Comparison of ENCODE assay signal across 8 cellular contexts in genomic region chr10:15084502-15084922, GRCh38. TPM values are rescaled to one million over a fixed set of nuclear protein-coding genes. Genes with fewer than 3 reads are reported as not detected.
A peak's percentile ranks its signal among the peaks of the same experiment; 100 is the strongest.
DNase-seq lines count a peak whose midpoint lies in the region; TF ChIP-seq lines count a peak whose summit lies in the region.

No MANE protein-coding gene starts in this region.

- no peaks in the 10 kb centered on the region for H3K9me3 ChIP-seq in CD8-positive, alpha-beta memory T cell (ENCODE audit: low read length)
- H3K9me3 ChIP-seq in stomach: no peaks in the 10 kb centered on the region

- DNase-seq in CD8-positive, alpha-beta memory T cell: peak in 1 of 5 donors; percentile 34
- DNase-seq in NCI-H1105 treated with DMSO at 0.1 percent for 48 hours (lab: John Stamatoyannopoulos, UW) (peak; percentile 10), MCF 10A (ENCODE audit: unreplicated experiment) (peak; percentile 97), inferior parietal cortex (ENCODE audit: extremely low spot score) (peak; percentile 68), stomach (peak; percentile 48), progenitor cell of endocrine pancreas (ENCODE audit: low spot score, unreplicated experiment) (no peak)
- no peak for DNase-seq in activated CD4-positive, CD25-positive, alpha-beta regulatory T cell treated with anti-CD3 and anti-CD28 coated beads, Interleukin-2, amount 50 U/mL, for 72 hours
- no peak for DNase-seq in stimulated activated CD4-positive, alpha-beta T cell treated with anti-CD3 and anti-CD28 coated beads, Interleukin-4, amount 100 ng/mL, for 4 hours

- TF ChIP-seq CTCF in MCF 10A (IDR thresholded peaks at IDR 0.05; ENCODE audit: unreplicated experiment) (no peak), stomach (IDR thresholded peaks at IDR 0.05) (no peak), progenitor cell of endocrine pancreas (IDR thresholded peaks at IDR 0.05; ENCODE audit: unreplicated experiment) (no peak)

- H3K27ac ChIP-seq in CD8-positive, alpha-beta memory T cell (ENCODE audit: low read depth, low read length): no peak overlapping the region
- H3K27ac ChIP-seq in stomach: peak overlapping the region in 3 of 5 donors; percentile 36 to 65 (median 43)

- TF ChIP-seq POLR2A in stomach (IDR thresholded peaks at IDR 0.05): no peak

- H3K4me3 Mint-ChIP-seq in CD8-positive, alpha-beta memory T cell: peak overlapping the region in 5 of 7 donors; percentile 28 to 63 (median 49)
- peak overlapping the region; percentile 92 for H3K4me3 Mint-ChIP-seq in MCF 10A (ENCODE audit: unreplicated experiment)
- H3K4me3 Mint-ChIP-seq in progenitor cell of endocrine pancreas (ENCODE audit: low read depth): no peak overlapping the region

- no TSS peak for BruUV-seq in MCF 10A (replicated peaks; lab: Mats Ljungman, UMichigan)

- H3K27ac Mint-ChIP-seq in CD8-positive, alpha-beta memory T cell: peak overlapping the region in 2 of 8 donors; percentile 13 to 38
- H3K27ac Mint-ChIP-seq in MCF 10A (ENCODE audit: low read depth, unreplicated experiment) (no peak overlapping the region), progenitor cell of endocrine pancreas (no peak overlapping the region)

- CTCF ChIA-PET in CD8-positive, alpha-beta memory T cell (lab: Charles Lee): no interaction called here
- CTCF ChIA-PET in MCF 10A (lab: Yijun Ruan, JAX): interaction anchor here (1.0 to 2.7 kb wide), 2 partner anchors 22 to 82 kb away, joined by 5 to 10 read pairs; no protein-coding TSS in a partner anchor

- peaks cover 0 to 3% of the 10 kb centered on the region in 2 donors for H3K27me3 Mint-ChIP-seq in CD8-positive, alpha-beta memory T cell
- H3K27me3 Mint-ChIP-seq in MCF 10A (ENCODE audit: insufficient read depth, unreplicated experiment): no peaks in the 10 kb centered on the region
- no peaks in the 10 kb centered on the region for H3K27me3 Mint-ChIP-seq in progenitor cell of endocrine pancreas

- POLR2A ChIA-PET in CD8-positive, alpha-beta memory T cell (lab: Charles Lee): no interaction called here
- POLR2A ChIA-PET in MCF 10A (lab: Yijun Ruan, JAX): interaction anchor here (0.9 to 5.4 kb wide), 6 partner anchors 12 to 131 kb away, joined by 3 to 43 read pairs (median 7); partner anchors contain the start of genes DCLRE1C, MEIG1 and RPP38

- no peak for TF ChIP-seq EP300 in stomach (IDR thresholded peaks at IDR 0.05)

- no peaks in the 10 kb centered on the region for H3K4me1 ChIP-seq in CD8-positive, alpha-beta memory T cell (ENCODE audit: insufficient read depth, low read length)
- H3K4me1 ChIP-seq in stomach: peaks cover 4 to 32% (median 26%) of the 10 kb centered on the region in 4 donors

- no peaks in the 10 kb centered on the region for H3K36me3 ChIP-seq in CD8-positive, alpha-beta memory T cell (ENCODE audit: insufficient read depth, low read length)
- no peaks in the 10 kb centered on the region for H3K36me3 ChIP-seq in stomach

- H3K4me3 ChIP-seq in CD8-positive, alpha-beta memory T cell (ENCODE audit: low read length): no peak overlapping the region
- peak overlapping the region; percentile 39 to 51 (median 47) for H3K4me3 ChIP-seq in stomach

- WGBS in stomach, 5 donors: 13 to 31% (median 19%) methylated on average over 7 of the region's 7 CpGs

- H3K36me3 Mint-ChIP-seq in CD8-positive, alpha-beta memory T cell: no peaks in the 10 kb centered on the region
- H3K36me3 Mint-ChIP-seq in MCF 10A (ENCODE audit: insufficient read depth, unreplicated experiment): no peaks in the 10 kb centered on the region
- H3K36me3 Mint-ChIP-seq in progenitor cell of endocrine pancreas (ENCODE audit: insufficient read depth): peaks cover 1% of the 10 kb centered on the region

- no peaks in the 10 kb centered on the region for H3K9me3 Mint-ChIP-seq in CD8-positive, alpha-beta memory T cell
- no peaks in the 10 kb centered on the region for H3K9me3 Mint-ChIP-seq in MCF 10A (ENCODE audit: unreplicated experiment)
- H3K9me3 Mint-ChIP-seq in progenitor cell of endocrine pancreas (ENCODE audit: low read depth): no peaks in the 10 kb centered on the region

- H3K4me1 Mint-ChIP-seq in CD8-positive, alpha-beta memory T cell: peaks cover 0 to 16% (median 0%) of the 10 kb centered on the region in 3 donors
- H3K4me1 Mint-ChIP-seq in MCF 10A (ENCODE audit: insufficient read depth, unreplicated experiment) (peaks cover 7% of the 10 kb centered on the region), progenitor cell of endocrine pancreas (ENCODE audit: low read depth) (peaks cover 10% of the 10 kb centered on the region)

- intact Hi-C loops in MCF 10A (cut with micrococcal nuclease) (loop anchor here (1.0 kb wide), 1 partner anchor 287 kb away; the partner anchor contains the start of gene FAM171A1), stomach (cut with DNase I; ENCODE audit: low total_unique reads) (no loop called here)

- no peaks in the 10 kb centered on the region for H3K27me3 ChIP-seq in CD8-positive, alpha-beta memory T cell (ENCODE audit: insufficient read depth, low read length, poor library complexity, severe bottlenecking)
- H3K27me3 ChIP-seq in stomach: peaks cover 0 to 5% (median 0%) of the 10 kb centered on the region in 3 donors

RNA-seq across cellular contexts. Expression of gene ACBD7, which starts 4.1 kb away (rescaled TPM):
- 1 to 10 TPM in 1 of 2 experiments, under 1 TPM in 1; 0.80 to 1.2 TPM for total RNA-seq in CD8-positive, alpha-beta memory T cell
- polyA plus RNA-seq in CD8-positive, alpha-beta memory T cell: not detected
- total RNA-seq in MCF 10A (2022): 0.54 and 0.63 TPM in 2 replicates
- total RNA-seq in stomach: 1 to 10 TPM in 2 of 5 donors, not detected in 3; 2.2 to 6.4 TPM
- not detected for polyA plus RNA-seq in stomach
- 10.5 and 10.7 TPM in 2 replicates for total RNA-seq in progenitor cell of endocrine pancreas

RNA-seq across cellular contexts. Expression of gene RPP38, which starts 12.6 kb away (rescaled TPM):
- 10 to 100 TPM; 21.3 to 21.7 TPM for total RNA-seq in CD8-positive, alpha-beta memory T cell
- 27.3 TPM for polyA plus RNA-seq in CD8-positive, alpha-beta memory T cell
- total RNA-seq in MCF 10A (2022) (26.4 and 30.8 TPM in 2 replicates), stomach (10 to 100 TPM in 2 of 5 donors, 1 to 10 TPM in 2, not detected in 1; 4.5 to 29.4 (median 18.9) TPM), progenitor cell of endocrine pancreas (19.0 and 20.0 TPM in 2 replicates)
- polyA plus RNA-seq in stomach: 10 to 100 TPM; 17.9 to 22.3 (median 19.6) TPM

RNA-seq across cellular contexts. Expression of gene OLAH, which starts 40.8 kb away (rescaled TPM):
- total RNA-seq in CD8-positive, alpha-beta memory T cell: not detected
- not detected for polyA plus RNA-seq in CD8-positive, alpha-beta memory T cell
- total RNA-seq in MCF 10A (2022) (1.4 and 2.1 TPM in 2 replicates), stomach (not detected), progenitor cell of endocrine pancreas (not detected in 2 replicates)
- polyA plus RNA-seq in stomach: 1 to 10 TPM in 1 of 3 donors, under 1 TPM in 1, not detected in 1; 0.53 to 1.6 TPM

Comparison
In these comparisons a context has a peak if more than half of its experiments do, and no peak if none do; other contexts are left out.
1. DNase-seq: peak in NCI-H1105 treated with DMSO at 0.1 percent for 48 hours (single experiment), MCF 10A (single experiment), inferior parietal cortex (single experiment) and stomach (single experiment); none in activated CD4-positive, CD25-positive, alpha-beta regulatory T cell treated with anti-CD3 and anti-CD28 coated beads, Interleukin-2, amount 50 U/mL, for 72 hours (single experiment), progenitor cell of endocrine pancreas (single experiment) and stimulated activated CD4-positive, alpha-beta T cell treated with anti-CD3 and anti-CD28 coated beads, Interleukin-4, amount 100 ng/mL, for 4 hours (0 of 2).